10 cellular contexts compared by ENCODE assay signal in the genomic region with DNA sequence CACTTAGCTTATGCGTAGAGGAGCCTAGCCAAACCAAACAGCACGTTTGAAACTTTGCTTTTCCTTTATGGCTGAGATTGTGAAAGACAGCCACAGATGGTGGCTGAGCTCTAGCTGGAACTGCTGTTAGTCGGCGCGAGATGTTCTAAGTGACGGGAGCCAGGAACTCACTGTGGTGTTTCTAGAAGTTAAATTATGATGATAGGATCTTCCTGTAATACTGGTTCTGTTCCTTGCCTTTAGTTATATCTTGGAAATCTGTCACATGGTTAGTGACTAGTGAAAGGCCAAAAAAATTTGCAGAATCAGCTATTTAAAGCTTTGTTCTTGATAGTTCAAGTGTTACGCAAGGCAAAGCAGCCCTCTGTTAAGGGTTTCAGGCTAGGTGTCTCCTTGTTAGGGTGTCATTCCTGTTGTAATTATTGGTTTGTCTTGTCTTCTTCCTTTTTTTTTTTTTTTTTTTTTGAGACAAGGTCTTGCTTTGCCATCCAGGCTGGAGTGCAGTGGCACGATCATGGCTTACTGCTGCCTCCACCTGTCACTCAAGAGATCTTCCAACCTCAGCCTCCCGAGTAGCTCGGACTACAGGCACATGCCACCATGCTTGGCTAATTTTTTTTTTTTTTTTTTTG. TPM values are rescaled to one million over a fixed set of nuclear protein-coding genes. Genes with fewer than 3 reads are reported as not detected.
A peak's percentile ranks its signal among the peaks of the same experiment; 100 is the strongest.
DNase-seq lines count a peak whose midpoint lies in the region; ATAC-seq and TF ChIP-seq lines count a peak whose summit lies in the region.
"Had no signal": no experiment of that assay in that cellular context is flagged by ENCODE, and none has a peak within 500 bp of the region (broad histone marks: within the 10 kb centered on the region; RNA-seq: fewer than 3 reads in every experiment).

No MANE protein-coding gene starts in this region.

- intact Hi-C loops in heart left ventricle (cut with DNase I) = no loop called here

- H3K27ac ChIP-seq in HEK293 (ENCODE audit: extremely low read depth, low read depth, low read length) (no peak overlapping the region), heart left ventricle (peak overlapping the region in 11 of 12 donors; percentile 6 to 50 (median 41)), skeletal muscle tissue (ENCODE audit: low read depth, low read length) (no peak overlapping the region)

- 61 to 75% (median 64%) methylated on average over 10 of the region's 10 CpGs for WGBS in heart left ventricle, 4 donors

- DNase-seq in SKM-1 treated with dmso at 0.1 percent for 144 hours (lab: John Stamatoyannopoulos, UW; ENCODE audit: unreplicated experiment) (peak; percentile 75), heart left ventricle (peak in 2 of 5 donors; percentile 45 to 50), epidermal melanocyte (ENCODE audit: insufficient read length, low spot score) (no peak)
- no peak for DNase-seq in activated effector memory CD4-positive, alpha-beta T cell treated with anti-CD3 and anti-CD28 coated beads, Interleukin-2, amount 50 U/mL, for 16 hours
- no peak for DNase-seq in activated CD8-positive, alpha-beta memory T cell treated with anti-CD3 and anti-CD28 coated beads, Interleukin-2, amount 50 U/mL, for 4 hours
- DNase-seq: activated B cell treated with CpG ODN at 0.5 μM for 24 hours, DMS79 treated with DMSO at 0.1 percent for 48 hours had no signal

- H3K36me3 ChIP-seq in HEK293 (ENCODE audit: control insufficient read depth in 2 of 2, insufficient read depth in 1 of 2, low read length in 2 of 2) = no peaks in the 10 kb centered on the region; a peak in 1 of 3 replicates
- H3K36me3 ChIP-seq in heart left ventricle = no peaks in the 10 kb centered on the region
- H3K36me3 ChIP-seq in skeletal muscle tissue (ENCODE audit: control insufficient read depth in 3 of 3, insufficient read depth in 3 of 3, low read length in 3 of 3) = no peaks in the 10 kb centered on the region

- H3K4me1 ChIP-seq in HEK293 (ENCODE audit: control insufficient read depth, insufficient read depth, low read length) = peaks cover 17% of the 10 kb centered on the region
- peaks cover 0 to 73% (median 34%) of the 10 kb centered on the region in 12 donors for H3K4me1 ChIP-seq in heart left ventricle
- peaks cover 4 to 10% (median 7%) of the 10 kb centered on the region in 3 donors for H3K4me1 ChIP-seq in skeletal muscle tissue (ENCODE audit: control insufficient read depth in 3 of 3, insufficient read depth in 3 of 3, low read length in 3 of 3)

- TF ChIP-seq CTCF in HEK293 (tag by site-specific recombination; IDR thresholded peaks at IDR 0.05) (no peak), heart left ventricle (IDR thresholded peaks at IDR 0.05) (no peak)

- H3K9me3 ChIP-seq in HEK293 (ENCODE audit: control insufficient read depth, insufficient read depth, low read depth, low read length) = no peaks in the 10 kb centered on the region
- H3K9me3 ChIP-seq in heart left ventricle = no peaks in the 10 kb centered on the region
- H3K9me3 ChIP-seq in skeletal muscle tissue (ENCODE audit: control insufficient read depth in 3 of 3, low read length in 3 of 3) = no peaks in the 10 kb centered on the region

- TF ChIP-seq POLR2A in heart left ventricle (IDR thresholded peaks at IDR 0.05) = no peak

- H3K9ac ChIP-seq in skeletal muscle tissue (ENCODE audit: low read depth in 1 of 3, low read length in 3 of 3) = no peak overlapping the region

- CTCF ChIA-PET in HEK293 (lab: Yijun Ruan, JAX) = interaction anchor here (0.6 kb wide), 1 partner anchor 39 kb away, joined by 3 read pairs; no protein-coding TSS in a partner anchor

- ATAC-seq in heart left ventricle = peak in 3 of 4 donors; percentile 20 to 37 (median 35)
- ATAC-seq in GM21825 (IDR thresholded peaks at IDR 0.05; ENCODE audit: unreplicated experiment) = no peak

- no peaks in the 10 kb centered on the region for H3K27me3 ChIP-seq in heart left ventricle
- no peaks in the 10 kb centered on the region for H3K27me3 ChIP-seq in skeletal muscle tissue (ENCODE audit: control insufficient read depth in 3 of 3, insufficient read depth in 3 of 3, low read length in 3 of 3)

- H3K4me3 ChIP-seq in HEK293 (ENCODE audit: low read depth, low read length) = no peak overlapping the region
- peak overlapping the region in 1 of 12 donors; percentile 2 for H3K4me3 ChIP-seq in heart left ventricle
- H3K4me3 ChIP-seq in skeletal muscle tissue (ENCODE audit: low read length in 3 of 3) = peak overlapping the region in 2 of 3 donors; percentile 11 to 22

- POLR2A ChIA-PET in HEK293 (lab: Yijun Ruan, JAX) = no interaction called here

TF ChIP-seq in HEK293, 187 proteins besides CTCF, POLR2A, EP300 and RAD21:
- TF ChIP-seq GLIS2 (tag by site-specific recombination; IDR thresholded peaks at IDR 0.05) (no peak), ZNF211 (tag by site-specific recombination; IDR thresholded peaks at IDR 0.05; ENCODE audit: low read depth) (no peak), ZNF362 (tag by site-specific recombination; IDR thresholded peaks at IDR 0.05) (peak; percentile 59; the same call in 1 of the 2 replicates)
- TF ChIP-seq, protein P1, sequence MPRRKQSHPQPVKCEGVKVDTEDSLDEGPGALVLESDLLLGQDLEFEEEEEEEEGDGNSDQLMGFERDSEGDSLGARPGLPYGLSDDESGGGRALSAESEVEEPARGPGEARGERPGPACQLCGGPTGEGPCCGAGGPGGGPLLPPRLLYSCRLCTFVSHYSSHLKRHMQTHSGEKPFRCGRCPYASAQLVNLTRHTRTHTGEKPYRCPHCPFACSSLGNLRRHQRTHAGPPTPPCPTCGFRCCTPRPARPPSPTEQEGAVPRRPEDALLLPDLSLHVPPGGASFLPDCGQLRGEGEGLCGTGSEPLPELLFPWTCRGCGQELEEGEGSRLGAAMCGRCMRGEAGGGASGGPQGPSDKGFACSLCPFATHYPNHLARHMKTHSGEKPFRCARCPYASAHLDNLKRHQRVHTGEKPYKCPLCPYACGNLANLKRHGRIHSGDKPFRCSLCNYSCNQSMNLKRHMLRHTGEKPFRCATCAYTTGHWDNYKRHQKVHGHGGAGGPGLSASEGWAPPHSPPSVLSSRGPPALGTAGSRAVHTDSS (tag by site-specific recombination; IDR thresholded peaks at IDR 0.05) = no peak

RNA-seq across cellular contexts. Expression of gene AK4, which starts 22.6 kb away (rescaled TPM):
- total RNA-seq in heart left ventricle (100 to 1,000 TPM in 8 of 9 donors, 10 to 100 TPM in 1; 87.8 to 181 (median 123) TPM), skeletal muscle tissue (6.8 TPM)
- 10 to 100 TPM; 16.0 to 40.0 TPM for polyA plus RNA-seq in heart left ventricle

Comparison
In these comparisons a context has a peak if more than half of its experiments do, and no peak if none do; other contexts are left out.
1. H3K27ac ChIP-seq: peak in heart left ventricle (11 of 12); none in HEK293 (single experiment) and skeletal muscle tissue (single experiment).
2. RNA of gene AK4, which starts 22.6 kb away (total RNA-seq): 87.8 to 181 TPM in heart left ventricle; 6.8 TPM in skeletal muscle tissue (single experiment); every median in the first group is over 10 times any median in the second.